20 cellular contexts compared by ENCODE assay signal in the genomic region with DNA sequence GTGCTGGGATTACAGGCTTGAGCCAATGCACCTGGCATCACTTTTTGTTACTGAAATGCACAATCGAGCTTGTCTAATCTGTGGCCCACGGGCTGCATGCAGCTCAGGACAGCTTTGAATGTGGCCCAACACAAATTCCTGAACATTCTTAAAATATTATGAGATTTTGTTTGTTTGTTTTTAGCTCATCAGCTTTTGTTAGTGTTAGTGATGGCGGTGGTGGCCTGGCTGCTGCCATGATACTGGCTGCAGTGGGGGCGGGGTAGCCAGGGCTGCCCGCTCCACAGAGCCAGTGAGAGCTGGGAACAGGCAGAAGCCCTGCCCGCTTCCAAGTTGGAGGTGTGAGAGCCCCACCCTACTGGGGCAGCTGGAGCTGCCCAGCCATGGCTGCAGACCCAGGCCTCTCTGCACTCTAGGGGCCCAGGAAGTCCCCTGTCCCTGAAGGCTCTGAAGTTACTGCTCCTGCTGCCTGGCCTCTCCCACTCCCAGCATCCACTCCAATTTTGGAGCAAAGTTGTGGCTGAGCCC.
"Had no signal": no experiment of that assay in that cellular context is flagged by ENCODE, and none has a peak within 500 bp of the region (broad histone marks: within the 10 kb centered on the region; RNA-seq: fewer than 3 reads in every experiment).

No MANE protein-coding gene starts in this region.

- H3K4me1 ChIP-seq: colonic mucosa, thyroid gland had no signal

- H3K27ac ChIP-seq: colonic mucosa, esophagus squamous epithelium, gastroesophageal sphincter, neutrophil, psoas muscle, suprapubic skin, thyroid gland had no signal

- H3K9me3 ChIP-seq: colonic mucosa, esophagus squamous epithelium, gastroesophageal sphincter, neutrophil, psoas muscle, suprapubic skin, thyroid gland had no signal

- H3K36me3 ChIP-seq: colonic mucosa, esophagus squamous epithelium, gastroesophageal sphincter, neutrophil, suprapubic skin, thyroid gland had no signal

- H3K4me1 Mint-ChIP-seq: naive B cell had no signal

- DNase-seq: colonic mucosa; dermis blood vessel endothelial cell; esophagus squamous epithelium; foreskin fibroblast; glutamatergic neuron; left colon; left ventricle myocardium superior; mesendoderm; naive B cell; psoas muscle; retina; small intestine; stimulated activated CD4-positive, alpha-beta T cell treated with anti-CD3 and anti-CD28 coated beads, Interleukin-12 subunit alpha, Interleukin-12 subunit beta, amount 100 ng/mL, for 4 hours; stimulated activated naive CD8-positive, alpha-beta T cell treated with anti-CD3 and anti-CD28 coated beads, Interleukin-15, Interleukin-2, amounts not matched to agents 100 U/mL and 50 U/mL, for 24 hours; thyroid gland had no signal

- H3K27me3 ChIP-seq: colonic mucosa, thyroid gland had no signal

- H3K9me3 Mint-ChIP-seq: nephron had no signal

- H3K4me3 Mint-ChIP-seq: naive B cell, nephron had no signal

- H3K27ac Mint-ChIP-seq: naive B cell, nephron had no signal

- H3K36me3 Mint-ChIP-seq: naive B cell had no signal

- ATAC-seq: gastroesophageal sphincter; left colon; left ventricle myocardium superior; psoas muscle; stimulated activated naive CD8-positive, alpha-beta T cell treated with anti-CD3 and anti-CD28 coated beads, Interleukin-15, Interleukin-2, amounts not matched to agents 100 U/mL and 50 U/mL, for 24 hours had no signal

- H3K4me3 ChIP-seq: colonic mucosa, esophagus squamous epithelium, gastroesophageal sphincter, lung, psoas muscle, suprapubic skin, thyroid gland had no signal
